ENCODE assay signal across 8 cellular contexts in the genomic region with DNA sequence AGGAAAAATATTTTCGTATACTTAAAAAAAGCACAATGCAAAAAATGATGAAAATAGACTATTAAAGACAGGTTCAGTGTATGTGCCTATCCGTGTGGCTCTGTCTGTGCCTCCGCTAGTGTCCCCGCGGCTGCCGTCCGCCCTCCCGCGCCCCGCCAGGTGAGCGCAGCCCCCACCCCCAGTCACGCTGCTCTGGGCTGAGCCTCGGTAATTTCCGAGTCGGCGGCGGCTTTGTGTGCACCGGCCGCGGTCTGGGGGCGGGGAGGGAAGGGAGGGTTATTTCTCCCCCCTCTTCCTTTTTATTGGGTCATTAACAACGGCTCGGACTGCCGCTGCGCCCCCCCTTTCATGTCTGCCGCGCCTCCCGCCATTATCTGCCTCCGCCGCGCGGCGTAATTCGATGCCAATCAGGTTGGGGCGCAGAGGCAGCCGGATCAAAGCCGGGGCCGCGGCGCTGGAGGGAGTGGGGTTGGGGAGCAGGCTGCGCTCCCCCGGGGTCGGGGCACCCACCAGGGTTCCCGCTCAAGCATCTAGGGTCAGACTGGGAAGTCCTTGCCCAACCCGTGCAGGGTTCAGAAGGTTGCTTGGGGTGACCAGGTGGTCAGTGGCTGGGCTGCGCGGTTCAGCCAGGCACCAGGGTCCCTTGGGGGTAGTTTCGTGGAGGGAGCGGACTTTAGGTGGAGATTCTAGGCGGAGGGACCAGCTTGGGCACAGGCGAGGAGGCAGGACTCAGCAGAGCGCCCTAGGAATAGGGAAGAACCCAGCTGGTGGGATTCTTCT. TPM values are rescaled to one million over a fixed set of nuclear protein-coding genes. Genes with fewer than 3 reads are reported as not detected.
DNase-seq lines count a peak whose midpoint lies in the region; ATAC-seq and TF ChIP-seq lines count a peak whose summit lies in the region.

No MANE protein-coding gene starts in this region.

- H3K36me3 ChIP-seq in heart left ventricle (no peaks in the 10 kb centered on the region), SU-DHL-6 (ENCODE audit: low read length) (no peaks in the 10 kb centered on the region)

- no peak for TF ChIP-seq CTCF in heart left ventricle (IDR thresholded peaks at IDR 0.05)
- no peak for TF ChIP-seq CTCF in SU-DHL-6 (IDR thresholded peaks at IDR 0.05; ENCODE audit: insufficient read depth, low read length, poor library complexity, severe bottlenecking)
- TF ChIP-seq CTCF in CD14-positive monocyte (IDR thresholded peaks at IDR 0.05) = no peak

- H3F3A ChIP-seq in SU-DHL-6 (ENCODE audit: insufficient read depth) = no peaks in the 10 kb centered on the region

- DNase-seq in heart left ventricle (no peak), left cardiac atrium (no peak), 8988T (no peak), CD14-positive monocyte (ENCODE audit: low spot score) (no peak)

- H3K9me3 Mint-ChIP-seq in CD14-positive monocyte = peaks cover 0 to 7% (median 2%) of the 10 kb centered on the region in 7 donors

- intact Hi-C loops in heart left ventricle (cut with DNase I) (loop anchor here in 1 of 10 donors (5.0 kb wide), 1 partner anchor 39 kb away; no protein-coding TSS in a partner anchor), left cardiac atrium (cut with DNase I) (no loop called here), CD14-positive monocyte (cut with micrococcal nuclease) (no loop called here)

- peak overlapping the region; percentile 29; the same call in 1 of the 2 replicates for H3K9ac ChIP-seq in SU-DHL-6 (ENCODE audit: low read length)

- TF ChIP-seq POLR2A in heart left ventricle (IDR thresholded peaks at IDR 0.05) = no peak

- 12 to 15% (median 14%) methylated on average over 36 to 52 of the region's 52 CpGs for WGBS in heart left ventricle, 4 donors

- peak overlapping the region; percentile 31 for H3K4me2 ChIP-seq in SU-DHL-6 (ENCODE audit: low read depth, low read length, poor library complexity, severe bottlenecking)

- no peak for ATAC-seq in heart left ventricle
- ATAC-seq in left cardiac atrium = no peak
- no peak for ATAC-seq in GM21619 (IDR thresholded peaks at IDR 0.05; ENCODE audit: unreplicated experiment)

- no peaks in the 10 kb centered on the region for H3K9me3 ChIP-seq in heart left ventricle
- no peaks in the 10 kb centered on the region for H3K9me3 ChIP-seq in SU-DHL-6 (ENCODE audit: insufficient read depth, low read length)
- H3K9me3 ChIP-seq in iPS-18c (ENCODE audit: control insufficient read depth, insufficient read depth, low read length) = peaks cover 3% of the 10 kb centered on the region

- peaks cover 89 to 97% (median 95%) of the 10 kb centered on the region in 3 donors for H3K27me3 Mint-ChIP-seq in CD14-positive monocyte (ENCODE audit: low read depth in 3 of 3)

- peak overlapping the region in 7 of 12 donors; percentile 7 to 37 (median 26) for H3K4me3 ChIP-seq in heart left ventricle
- H3K4me3 ChIP-seq in SU-DHL-6 (ENCODE audit: insufficient read depth, low read length, poor library complexity, severe bottlenecking) = no peak overlapping the region
- peak overlapping the region; percentile 45; the same call in 1 of the 2 replicates for H3K4me3 ChIP-seq in iPS-18c (ENCODE audit: insufficient read depth, low read depth, low read length)

- H3K9me2 ChIP-seq in SU-DHL-6 (replicated peaks; ENCODE audit: insufficient read depth, low read length) = no peaks in the 10 kb centered on the region

- no peak overlapping the region for H3K27ac Mint-ChIP-seq in CD14-positive monocyte

- H3K27ac ChIP-seq in heart left ventricle (no peak overlapping the region), SU-DHL-6 (ENCODE audit: low read depth, low read length) (no peak overlapping the region), temporal lobe (ENCODE audit: low read depth, low read length) (peak overlapping the region; percentile 71)

- peaks cover 12 to 55% (median 37%) of the 10 kb centered on the region in 9 donors for H3K27me3 ChIP-seq in heart left ventricle
- H3K27me3 ChIP-seq in SU-DHL-6 (ENCODE audit: low read length) = no peaks in the 10 kb centered on the region

- peak overlapping the region in 1 of 2 donors; percentile 72 for H3K4me3 Mint-ChIP-seq in CD14-positive monocyte

- peak overlapping the region; percentile 25 for H2AFZ ChIP-seq in SU-DHL-6 (ENCODE audit: low read depth, low read length, severe bottlenecking)

- no peaks in the 10 kb centered on the region for H4K20me1 ChIP-seq in SU-DHL-6 (ENCODE audit: low read depth, low read length)

- peaks cover 0 to 11% (median 7%) of the 10 kb centered on the region in 12 donors for H3K4me1 ChIP-seq in heart left ventricle

- peaks cover 9% of the 10 kb centered on the region for H3K4me1 Mint-ChIP-seq in CD14-positive monocyte

- H3K79me2 ChIP-seq in SU-DHL-6 (ENCODE audit: insufficient read depth, low read length) = no peaks in the 10 kb centered on the region

- H3K36me3 Mint-ChIP-seq in CD14-positive monocyte = peaks cover 0 to 3% of the 10 kb centered on the region in 2 donors

RNA-seq across cellular contexts. Expression of gene PSD2, which starts 39.5 kb away (rescaled TPM):
- total RNA-seq in heart left ventricle = under 1 TPM in 2 of 9 donors, not detected in 7; 0.04 to 0.11 TPM
- under 1 TPM in 1 of 2 donors, not detected in 1; 0.04 TPM for polyA plus RNA-seq in heart left ventricle
- under 1 TPM; 0.09 to 0.13 TPM for total RNA-seq in left cardiac atrium
- total RNA-seq in temporal lobe = 31.2 TPM
- polyA plus RNA-seq in CD14-positive monocyte = not detected

Comparison
In these comparisons a context has a peak if more than half of its experiments do, and no peak if none do; other contexts are left out.
1. RNA of gene PSD2, which starts 39.5 kb away (total RNA-seq): 31.2 TPM in temporal lobe (single experiment); 0.09 to 0.13 TPM in left cardiac atrium and 0.04 to 0.11 TPM in heart left ventricle; every median in the first group is over 10 times any median in the second.